15 cellular contexts compared by ENCODE assay signal in genomic region chr12:105100998-105101397, GRCh38. TPM values are rescaled to one million over a fixed set of nuclear protein-coding genes. Genes with fewer than 3 reads are reported as not detected.
A peak's percentile ranks its signal among the peaks of the same experiment; 100 is the strongest.
DNase-seq lines count a peak whose midpoint lies in the region; ATAC-seq and TF ChIP-seq lines count a peak whose summit lies in the region.
"Had no signal": no experiment of that assay in that cellular context is flagged by ENCODE, and none has a peak within 500 bp of the region (broad histone marks: within the 10 kb centered on the region; RNA-seq: fewer than 3 reads in every experiment).

No MANE protein-coding gene starts in this region.

- H3K79me2 ChIP-seq in GM23248 (ENCODE audit: insufficient read depth), result no peaks in the 10 kb centered on the region

- no peak overlapping the region for H3K27ac ChIP-seq in AG04450 (ENCODE audit: low read depth, low read length)
- H3K27ac ChIP-seq in GM23248, result 0 out of 2 replicates have a peak overlapping the region, but pooled peaks have one; percentile 0
- H3K27ac ChIP-seq in RWPE2 (ENCODE audit: poor library complexity, severe bottlenecking), result no peak overlapping the region

- H3K36me3 Mint-ChIP-seq in stimulated activated effector memory CD8-positive, alpha-beta T cell treated with anti-CD3 and anti-CD28 coated beads, Interleukin-12 subunit alpha, Interleukin-12 subunit beta, amount 100 ng/mL, for 72 hours, result no peaks in the 10 kb centered on the region
- H3K36me3 Mint-ChIP-seq in activated T-cell treated with anti-CD3 and anti-CD28 coated beads, Interleukin-2, amount 50 U/mL, for 72 hours (ENCODE audit: insufficient read depth in 2 of 2), result peaks cover 1 to 10% of the 10 kb centered on the region in 2 donors

- H3K4me3 ChIP-seq in AG04450 (ENCODE audit: low read depth, low read length) (no peak overlapping the region), GM23248 (no peak overlapping the region), RWPE2 (ENCODE audit: severe bottlenecking) (no peak overlapping the region), fibroblast of the aortic adventitia (ENCODE audit: low read depth, low read length) (no peak overlapping the region)

- TF ChIP-seq CTCF in AG04450 (IDR thresholded peaks at IDR 0.05; ENCODE audit: low read depth, low read length), result 0 out of 2 replicates have a peak, but pooled peaks have one; percentile 2
- peak; percentile 46 for TF ChIP-seq CTCF in RWPE2 (IDR thresholded peaks at IDR 0.05; ENCODE audit: poor library complexity, severe bottlenecking)
- TF ChIP-seq CTCF in fibroblast of the aortic adventitia (IDR thresholded peaks at IDR 0.05; ENCODE audit: insufficient read depth, low read length), result no peak

- H3K36me3 ChIP-seq in GM23248 (ENCODE audit: low read depth) (no peaks in the 10 kb centered on the region), RWPE2 (ENCODE audit: low read depth) (no peaks in the 10 kb centered on the region)
- H3K36me3 ChIP-seq: MG63 had no signal

- H3F3A ChIP-seq in GM23248 (ENCODE audit: insufficient read depth), result no peaks in the 10 kb centered on the region; the same call in 1 of the 2 replicates

- peaks cover 9% of the 10 kb centered on the region for H3K9me3 Mint-ChIP-seq in stimulated activated effector memory CD8-positive, alpha-beta T cell treated with anti-CD3 and anti-CD28 coated beads, Interleukin-12 subunit alpha, Interleukin-12 subunit beta, amount 100 ng/mL, for 72 hours
- peaks cover 4 to 6% of the 10 kb centered on the region in 2 donors for H3K9me3 Mint-ChIP-seq in activated T-cell treated with anti-CD3 and anti-CD28 coated beads, Interleukin-2, amount 50 U/mL, for 72 hours

- ATAC-seq in RWPE2 (ENCODE audit: low read depth) (no peak), HG03469 (IDR thresholded peaks at IDR 0.05; ENCODE audit: unreplicated experiment) (no peak)
- no peak for ATAC-seq in stimulated activated effector memory CD8-positive, alpha-beta T cell treated with anti-CD3 and anti-CD28 coated beads, Interleukin-12 subunit alpha, Interleukin-12 subunit beta, amount 100 ng/mL, for 72 hours
- no peak for ATAC-seq in activated T-cell treated with anti-CD3 and anti-CD28 coated beads, Interleukin-2, amount 50 U/mL, for 72 hours (replicated peaks in 1 of 2)
- ATAC-seq: activated CD4-positive, alpha-beta T cell treated with anti-CD3 and anti-CD28 coated beads for 36 hours had no signal

- no peak overlapping the region for H3K4me2 ChIP-seq in GM23248 (ENCODE audit: unreplicated experiment)

- no peak overlapping the region for H3K27ac Mint-ChIP-seq in stimulated activated effector memory CD8-positive, alpha-beta T cell treated with anti-CD3 and anti-CD28 coated beads, Interleukin-12 subunit alpha, Interleukin-12 subunit beta, amount 100 ng/mL, for 72 hours
- H3K27ac Mint-ChIP-seq in activated T-cell treated with anti-CD3 and anti-CD28 coated beads, Interleukin-2, amount 50 U/mL, for 72 hours, result no peak overlapping the region
- H3K27ac Mint-ChIP-seq: activated CD4-positive, alpha-beta T cell treated with anti-CD3 and anti-CD28 coated beads for 36 hours had no signal

- CTCF ChIA-PET in AG04450 (lab: Charles Lee), result interaction anchor here (0.6 kb wide), 2 partner anchors 9 to 895 kb away, joined by 3 to 5 read pairs; no protein-coding TSS in a partner anchor

- H2AFZ ChIP-seq in GM23248, result peak overlapping the region; percentile 84

- DNase-seq in AG04450 (ENCODE audit: low read depth, low spot score), result no peak
- DNase-seq in GM23248, result peak; percentile 58
- DNase-seq in RWPE2 (ENCODE audit: low spot score), result no peak
- DNase-seq in fibroblast of the aortic adventitia (ENCODE audit: low read depth), result peak; percentile 66
- DNase-seq in stimulated activated effector memory CD8-positive, alpha-beta T cell treated with anti-CD3 and anti-CD28 coated beads, Interleukin-12 subunit alpha, Interleukin-12 subunit beta, amount 100 ng/mL, for 72 hours (ENCODE audit: low spot score in 2 of 2), result no peak
- no peak for DNase-seq in stimulated activated naive CD4-positive, alpha-beta T cell treated with Interleukin-2 at 50 U/mL for 16 hours (lab: John Stamatoyannopoulos, UW)
- no peak for DNase-seq in activated T-cell treated with anti-CD3 and anti-CD28 coated beads, Interleukin-2, amount 50 U/mL, for 72 hours
- DNase-seq: activated CD4-positive, alpha-beta T cell treated with anti-CD3 and anti-CD28 coated beads for 36 hours; caudate nucleus; H7; left cardiac atrium; NCI-H510A treated with DMSO at 0.1 percent for 48 hours; stimulated activated CD4-positive, alpha-beta T cell treated with anti-CD3 and anti-CD28 coated beads, Interleukin-12 subunit alpha, Interleukin-12 subunit beta, amount 100 ng/mL, for 4 hours had no signal

- peak overlapping the region; percentile 52; the same call in 1 of the 2 replicates for H3K9ac ChIP-seq in GM23248

- in situ Hi-C loops in GM23248 (cut with MboI), result no loop called here

- H3K4me1 ChIP-seq in GM23248 (ENCODE audit: insufficient read depth) (peaks cover 10% of the 10 kb centered on the region), RWPE2 (ENCODE audit: insufficient read depth, poor library complexity, severe bottlenecking) (peaks cover 4% of the 10 kb centered on the region)

- H3K27me3 ChIP-seq in AG04450 (ENCODE audit: control insufficient read depth, insufficient read depth, low read length) (no peaks in the 10 kb centered on the region), GM23248 (replicated peaks; ENCODE audit: insufficient read depth) (no peaks in the 10 kb centered on the region), RWPE2 (ENCODE audit: insufficient read depth, poor library complexity, severe bottlenecking) (no peaks in the 10 kb centered on the region)
- H3K27me3 ChIP-seq: MG63 had no signal

- H3K9me3 ChIP-seq in AG04450 (ENCODE audit: control insufficient read depth, insufficient read depth, low read length) (no peaks in the 10 kb centered on the region), GM23248 (ENCODE audit: low read depth) (no peaks in the 10 kb centered on the region), RWPE2 (ENCODE audit: severe bottlenecking) (no peaks in the 10 kb centered on the region)

- H3K4me3 Mint-ChIP-seq in stimulated activated effector memory CD8-positive, alpha-beta T cell treated with anti-CD3 and anti-CD28 coated beads, Interleukin-12 subunit alpha, Interleukin-12 subunit beta, amount 100 ng/mL, for 72 hours, result no peak overlapping the region
- no peak overlapping the region for H3K4me3 Mint-ChIP-seq in activated T-cell treated with anti-CD3 and anti-CD28 coated beads, Interleukin-2, amount 50 U/mL, for 72 hours
- H3K4me3 Mint-ChIP-seq: activated CD4-positive, alpha-beta T cell treated with anti-CD3 and anti-CD28 coated beads for 36 hours had no signal

- H3K27me3 Mint-ChIP-seq in activated T-cell treated with anti-CD3 and anti-CD28 coated beads, Interleukin-2, amount 50 U/mL, for 72 hours (ENCODE audit: low read depth), result peaks cover 44% of the 10 kb centered on the region

- POLR2A ChIA-PET in AG04450 (lab: Yijun Ruan, JAX), result interaction anchor here (1.0 kb wide), 2 partner anchors 16 to 18 kb away, joined by 5 read pairs; no protein-coding TSS in a partner anchor

- no peaks in the 10 kb centered on the region for H3K9me2 ChIP-seq in GM23248 (ENCODE audit: insufficient read depth)

- H4K20me1 ChIP-seq in GM23248 (ENCODE audit: insufficient read depth), result no peaks in the 10 kb centered on the region

- no peaks in the 10 kb centered on the region for H3K4me1 Mint-ChIP-seq in stimulated activated effector memory CD8-positive, alpha-beta T cell treated with anti-CD3 and anti-CD28 coated beads, Interleukin-12 subunit alpha, Interleukin-12 subunit beta, amount 100 ng/mL, for 72 hours
- H3K4me1 Mint-ChIP-seq in activated T-cell treated with anti-CD3 and anti-CD28 coated beads, Interleukin-2, amount 50 U/mL, for 72 hours (ENCODE audit: low read depth), result peaks cover 1% of the 10 kb centered on the region
- H3K4me1 Mint-ChIP-seq: activated CD4-positive, alpha-beta T cell treated with anti-CD3 and anti-CD28 coated beads for 36 hours had no signal

RNA-seq across cellular contexts. Expression of gene WASHC4, which starts 6.5 kb away (rescaled TPM):
- polyA plus RNA-seq in AG04450 (2011; rRNA removed), result 33.8 and 59.4 TPM in 2 replicates
- 35.2 and 75.5 TPM in 2 replicates for polyA minus RNA-seq in AG04450 (2011; rRNA and poly(A)+ RNA removed)
- total RNA-seq in GM23248 (2014; rRNA removed; shearing (Covaris generic)), result 63.4 and 64.2 TPM in 2 replicates
- polyA plus RNA-seq in GM23248 (2016; fragmentation: Nextera tagmentation; extraction: Ambion mirVana), result 50.3 and 53.5 TPM in 2 replicates
- 75.6 and 102 TPM in 2 replicates for total RNA-seq in fibroblast of the aortic adventitia (ENCODE audit: low replicate concordance)
- total RNA-seq in activated T-cell treated with anti-CD3 and anti-CD28 coated beads, Interleukin-2, amount 50 U/mL, for 72 hours, result 10 to 100 TPM; 39.5 to 40.0 TPM

RNA-seq across cellular contexts. Expression of gene ALDH1L2, which starts 16.7 kb away (rescaled TPM):
- polyA plus RNA-seq in AG04450 (2011; rRNA removed) (90.5 and 116 TPM in 2 replicates), GM23248 (2016; fragmentation: Nextera tagmentation; extraction: Ambion mirVana) (62.3 and 65.0 TPM in 2 replicates)
- 66.2 and 86.0 TPM in 2 replicates for polyA minus RNA-seq in AG04450 (2011; rRNA and poly(A)+ RNA removed)
- 50.9 and 83.0 TPM in 2 replicates for total RNA-seq in GM23248 (2014; rRNA removed; shearing (Covaris generic))
- total RNA-seq in fibroblast of the aortic adventitia (ENCODE audit: low replicate concordance), result 41.5 and 79.1 TPM in 2 replicates
- total RNA-seq in activated T-cell treated with anti-CD3 and anti-CD28 coated beads, Interleukin-2, amount 50 U/mL, for 72 hours, result 10 to 100 TPM; 11.1 to 16.1 TPM

Comparison
In these comparisons a context has a peak if more than half of its experiments do, and no peak if none do; other contexts are left out.
1. DNase-seq: peak in GM23248 (single experiment) and fibroblast of the aortic adventitia (single experiment); none in AG04450 (single experiment), RWPE2 (single experiment), stimulated activated effector memory CD8-positive, alpha-beta T cell treated with anti-CD3 and anti-CD28 coated beads, Interleukin-12 subunit alpha, Interleukin-12 subunit beta, amount 100 ng/mL, for 72 hours (0 of 2), stimulated activated naive CD4-positive, alpha-beta T cell treated with Interleukin-2 at 50 U/mL for 16 hours (single experiment) and activated T-cell treated with anti-CD3 and anti-CD28 coated beads, Interleukin-2, amount 50 U/mL, for 72 hours (0 of 2).